Comparison of ENCODE assay signal across 24 cellular contexts in the genomic region with DNA sequence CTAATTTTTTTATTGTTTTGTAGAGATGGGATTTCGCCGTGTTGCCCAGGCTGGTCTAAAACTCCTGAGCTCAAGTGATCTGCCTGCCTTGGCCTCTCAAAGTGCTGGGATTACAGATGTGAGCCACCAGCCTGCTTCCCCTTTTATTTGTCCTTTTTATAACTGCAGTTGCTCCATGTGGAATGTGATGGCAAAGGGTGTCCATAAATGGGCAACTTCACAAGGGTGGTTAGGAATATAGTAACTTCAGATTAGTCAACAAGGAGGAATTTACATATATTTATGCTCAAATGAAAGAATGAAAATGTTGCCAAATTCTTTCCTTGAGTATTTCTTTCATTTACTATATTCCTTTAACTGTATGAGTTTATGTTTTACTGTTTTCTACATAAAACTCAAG.
DNase-seq lines count a peak whose midpoint lies in the region; ATAC-seq and TF ChIP-seq lines count a peak whose summit lies in the region.
"Had no signal": no experiment of that assay in that cellular context is flagged by ENCODE, and none has a peak within 500 bp of the region (broad histone marks: within the 10 kb centered on the region; RNA-seq: fewer than 3 reads in every experiment).

No MANE protein-coding gene starts in this region.

- ATAC-seq in HG02610 (IDR thresholded peaks at IDR 0.05; ENCODE audit: unreplicated experiment) (no peak), HG02623 (IDR thresholded peaks at IDR 0.05; ENCODE audit: unreplicated experiment) (no peak)
- ATAC-seq: activated CD4-positive, CD25-positive, alpha-beta regulatory T cell treated with anti-CD3 and anti-CD28 coated beads, Interleukin-2, amount 50 U/mL, for 24 hours; body of pancreas; foreskin keratinocyte had no signal

- TF ChIP-seq CTCF in BJ (IDR thresholded peaks at IDR 0.05; ENCODE audit: insufficient read depth, low read depth, low read length) (no peak), RWPE1 (conservative IDR thresholded peaks at IDR 0.05; ENCODE audit: low read depth) (no peak)

- H3K27me3 ChIP-seq in BJ (ENCODE audit: control insufficient read depth, insufficient read depth, low read length), result no peaks in the 10 kb centered on the region
- H3K27me3 ChIP-seq: body of pancreas, foreskin keratinocyte, upper lobe of left lung had no signal

- no peaks in the 10 kb centered on the region for H3K36me3 ChIP-seq in BJ (ENCODE audit: control insufficient read depth, insufficient read depth, low read length)
- H3K36me3 ChIP-seq: upper lobe of left lung had no signal

- H3K27ac ChIP-seq in RWPE1, result no peak overlapping the region
- H3K27ac ChIP-seq: body of pancreas, foreskin keratinocyte, upper lobe of left lung had no signal

- DNase-seq in BJ (ENCODE audit: low read depth) (peak; percentile 37), LHCN-M2 (ENCODE audit: low read depth) (peak; percentile 60), dedifferentiated amniotic fluid mesenchymal stem cell (ENCODE audit: extremely low spot score) (peak; percentile 26), myocyte (ENCODE audit: low read depth) (peak; percentile 43), RWPE1 (ENCODE audit: low spot score) (no peak)
- DNase-seq in activated effector memory CD4-positive, alpha-beta T cell treated with anti-CD3 and anti-CD28 coated beads, Interleukin-2, amount 50 U/mL, for 16 hours, result no peak
- DNase-seq: activated T-cell treated with anti-CD3 and anti-CD28 coated beads, Interleukin-2, amount 50 U/mL, for 48 hours; body of pancreas; Calu3; endodermal cell; foreskin keratinocyte; hypothalamus; islet precursor cell; KBM-7; NCI-H1092 treated with DMSO at 0.1 percent for 48 hours; NCI-H2081; NCI-H510A; nucleus accumbens; T1000; upper lobe of left lung had no signal

- CTCF ChIA-PET in BJ (lab: Yijun Ruan, JAX) (interaction anchor here (0.8 to 1.6 kb wide), 4 partner anchors 15 to 370 kb away, joined by 3 read pairs; no protein-coding TSS in a partner anchor), RWPE1 (lab: Yijun Ruan, JAX) (no interaction called here)

- H3K4me3 ChIP-seq in BJ (ENCODE audit: low read depth, low read length), result no peak overlapping the region
- H3K4me3 ChIP-seq: body of pancreas, lung, upper lobe of left lung had no signal

- POLR2A ChIA-PET in BJ (lab: Charles Lee), result no interaction called here
- POLR2A ChIA-PET in RWPE1 (lab: Yijun Ruan, JAX; ENCODE audit: low non-redundant PET), result no interaction called here

Comparison
In these comparisons a context has a peak if more than half of its experiments do, and no peak if none do; other contexts are left out.
1. DNase-seq: peak in BJ (single experiment), LHCN-M2 (single experiment), dedifferentiated amniotic fluid mesenchymal stem cell (single experiment) and myocyte (single experiment); none in RWPE1 (single experiment) and activated effector memory CD4-positive, alpha-beta T cell treated with anti-CD3 and anti-CD28 coated beads, Interleukin-2, amount 50 U/mL, for 16 hours (single experiment).